Comparison of ENCODE assay signal across 2 cellular contexts in genomic region chr14:76948976-76949375, GRCh38.
TF ChIP-seq lines count a peak whose summit lies in the region.

No MANE protein-coding gene starts in this region.

TF ChIP-seq in SK-N-SH, 30 proteins besides CTCF, POLR2A, EP300 and RAD21 (continued from another document):
- TF ChIP-seq SIN3A (IDR thresholded peaks at IDR 0.05; ENCODE audit: borderline replicate concordance, low read depth, low read length): no peak
- no peak for TF ChIP-seq TEAD4 (IDR thresholded peaks at IDR 0.05; ENCODE audit: borderline replicate concordance, insufficient read depth)
- TF ChIP-seq NRF1 (IDR thresholded peaks at IDR 0.05; ENCODE audit: low read depth, low read length): no peak

TF ChIP-seq in SK-N-SH treated with all-trans-retinoic acid at 6 μM for 48 hours, 23 proteins besides CTCF, POLR2A, EP300 and RAD21 (continued from another document):
- no peak for TF ChIP-seq TSHZ2 (CRISPR knock-in tag; IDR thresholded peaks at IDR 0.05)
- TF ChIP-seq RARB (CRISPR knock-in tag; IDR thresholded peaks at IDR 0.05): no peak
- TF ChIP-seq ARNTL (CRISPR knock-in tag; IDR thresholded peaks at IDR 0.05; ENCODE audit: borderline replicate concordance, low read depth): no peak
- no peak for TF ChIP-seq ZFP30 (CRISPR knock-in tag; IDR thresholded peaks at IDR 0.05)
- TF ChIP-seq CSDC2 (CRISPR knock-in tag; IDR thresholded peaks at IDR 0.05): no peak
- no peak for TF ChIP-seq ESRRG (CRISPR knock-in tag; IDR thresholded peaks at IDR 0.05)
- TF ChIP-seq TOX (CRISPR knock-in tag; IDR thresholded peaks at IDR 0.05; ENCODE audit: borderline replicate concordance): no peak
- no peak for TF ChIP-seq PATZ1 (CRISPR knock-in tag; IDR thresholded peaks at IDR 0.05; ENCODE audit: borderline replicate concordance)
